Comparison of ENCODE assay signal across 1 cellular context in genomic region chr1:11515403-11516300, GRCh38.
TF ChIP-seq lines count a peak whose summit lies in the region.

No MANE protein-coding gene starts in this region.

TF ChIP-seq in H1, 55 proteins besides CTCF, POLR2A, EP300 and RAD21 (continued from another document):
- TF ChIP-seq KDM1A (IDR thresholded peaks at IDR 0.05; ENCODE audit: borderline replicate concordance, low read length) (no peak), SRF (IDR thresholded peaks at IDR 0.05; ENCODE audit: low read depth, low read length) (no peak), ATF2 (IDR thresholded peaks at IDR 0.05; ENCODE audit: low read length) (no peak)
